ENCODE assay signal across 9 cellular contexts in the genomic region with DNA sequence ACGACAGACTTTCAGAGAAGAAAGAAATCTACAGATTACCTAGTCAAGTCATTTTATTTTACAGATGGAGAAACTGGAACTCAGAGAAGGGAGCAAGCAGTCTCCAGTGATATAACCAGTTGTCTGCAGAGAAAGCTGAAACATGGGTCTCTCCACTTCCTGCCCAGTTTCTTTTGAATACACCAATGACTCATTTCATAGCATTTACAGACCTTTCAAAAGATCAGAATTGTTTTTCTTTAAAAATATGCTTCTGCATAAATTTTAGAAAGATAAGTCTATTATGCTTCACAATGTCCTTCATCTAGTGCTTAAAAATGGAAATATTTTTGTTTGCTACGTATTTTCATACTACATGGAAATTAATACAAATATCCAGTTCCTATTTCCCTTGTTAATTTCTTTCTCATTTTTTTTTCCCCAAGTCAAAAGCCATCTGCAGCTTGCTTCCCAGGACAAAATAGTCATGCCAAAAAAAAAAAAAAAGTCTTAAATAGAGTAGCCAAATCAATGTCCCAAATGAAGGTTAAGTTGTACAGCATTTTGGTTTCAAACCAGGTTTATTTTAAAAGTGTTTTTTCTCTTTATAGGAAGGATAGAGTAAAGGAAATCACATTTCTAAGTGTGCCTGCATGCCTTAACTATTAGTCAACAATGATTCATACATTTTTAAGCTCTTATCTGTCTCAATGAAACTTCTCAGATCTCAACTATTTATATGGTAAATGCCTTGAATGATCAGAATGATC. TPM values are rescaled to one million over a fixed set of nuclear protein-coding genes. Genes with fewer than 3 reads are reported as not detected.
DNase-seq lines count a peak whose midpoint lies in the region; FAIRE-seq and TF ChIP-seq lines count a peak whose summit lies in the region.
"Had no signal": no experiment of that assay in that cellular context is flagged by ENCODE, and none has a peak within 500 bp of the region (broad histone marks: within the 10 kb centered on the region; RNA-seq: fewer than 3 reads in every experiment).

No MANE protein-coding gene starts in this region.

- H3K4me3 ChIP-seq in HFF-Myc (replicated peaks; ENCODE audit: low read depth, low read length) (no peak overlapping the region), MG63 (no peak overlapping the region), mammary epithelial cell (replicated peaks in 1 of 3; ENCODE audit: insufficient read depth in 1 of 3, low read depth in 2 of 3, low read length in 3 of 3) (peak overlapping the region in 2 of 3 experiments; percentile 12 to 24), muscle layer of duodenum (ENCODE audit: low read depth in 1 of 2, low read length in 2 of 2) (no peak overlapping the region)

- intact Hi-C loops in mammary epithelial cell (cut with micrococcal nuclease): loop anchor here (2.0 kb wide), 1 partner anchor 38 kb away; the partner anchor contains the start of gene ARHGAP18

- CTCF ChIA-PET in mammary epithelial cell (lab: Charles Lee; ENCODE audit: low non-redundant PET): interaction anchor here (0.6 to 0.7 kb wide), 2 partner anchors 99 to 172 kb away, joined by 5 to 6 read pairs; no protein-coding TSS in a partner anchor

- no peak overlapping the region for H2AFZ ChIP-seq in mammary epithelial cell (ENCODE audit: low read depth, low read length)

- H4K20me1 ChIP-seq in mammary epithelial cell (ENCODE audit: insufficient read depth, low read length): no peaks in the 10 kb centered on the region

- H3K27me3 ChIP-seq in MG63 (no peaks in the 10 kb centered on the region), mammary epithelial cell (ENCODE audit: insufficient read depth, low read length) (no peaks in the 10 kb centered on the region), muscle layer of duodenum (ENCODE audit: low read depth, low read length) (no peaks in the 10 kb centered on the region)

- dilution Hi-C loops in mammary epithelial cell (cut with HindIII; ENCODE audit: low sequenced_read_pairs): no loop called here

- DNase-seq in SIG-M5 treated with dmso at 0.1 percent for 504 hours (lab: John Stamatoyannopoulos, UW; ENCODE audit: unreplicated experiment): peak; percentile 7
- no peak for DNase-seq in SIG-M5 (lab: John Stamatoyannopoulos, UW)
- DNase-seq in HFF-Myc (ENCODE audit: extremely low read depth, low read depth): peak; percentile 78
- peak; percentile 18 for DNase-seq in MG63
- DNase-seq in mammary epithelial cell: peak; percentile 65
- DNase-seq in NCI-H1417 (lab: John Stamatoyannopoulos, UW): no peak
- DNase-seq in frontal cortex (ENCODE audit: low spot score in 2 of 2): no peak

- peaks cover 76% of the 10 kb centered on the region for H3K79me2 ChIP-seq in mammary epithelial cell (ENCODE audit: insufficient read depth, low read length)

- H3K4me1 ChIP-seq in mammary epithelial cell (ENCODE audit: insufficient read depth, low read length) (peaks cover 60% of the 10 kb centered on the region), muscle layer of duodenum (ENCODE audit: control insufficient read depth in 1 of 2, insufficient read depth in 2 of 2, low read length in 2 of 2) (peaks cover 0 to 11% of the 10 kb centered on the region in 2 donors)

- H3K36me3 ChIP-seq in MG63 (no peaks in the 10 kb centered on the region; the same call in none of the 2 replicates), mammary epithelial cell (ENCODE audit: insufficient read depth, low read length) (no peaks in the 10 kb centered on the region), muscle layer of duodenum (ENCODE audit: control insufficient read depth in 1 of 2, insufficient read depth in 2 of 2, low read length in 2 of 2) (no peaks in the 10 kb centered on the region)

- no peak for FAIRE-seq in frontal cortex (lab: Jason Lieb, UNC)
- FAIRE-seq: A204.1 had no signal

- H3K9ac ChIP-seq in mammary epithelial cell (ENCODE audit: insufficient read depth, low read length): peak overlapping the region; percentile 15

- TF ChIP-seq CTCF in HFF-Myc (IDR thresholded peaks at IDR 0.05; ENCODE audit: low read depth, low read length, missing control alignments) (no peak), mammary epithelial cell (conservative IDR thresholded peaks at IDR 0.05 in 1 of 2, IDR thresholded peaks at IDR 0.05 in 1 of 2; ENCODE audit: extremely low read depth in 1 of 2, insufficient read depth in 1 of 2, low read depth in 1 of 2, low read length in 2 of 2) (no peak)

- H3K9me3 ChIP-seq in MG63: no peaks in the 10 kb centered on the region
- H3K9me3 ChIP-seq in mammary epithelial cell (replicated peaks; ENCODE audit: insufficient read depth, low read length): no peaks in the 10 kb centered on the region
- H3K9me3 ChIP-seq in muscle layer of duodenum (ENCODE audit: control insufficient read depth in 1 of 2, low read length in 2 of 2): no peaks in the 10 kb centered on the region

- WGBS in mammary epithelial cell (ENCODE audit: low coverage, missing lambda C conversion rate): 4% methylated on average over 2 of the region's 2 CpGs

- BruUV-seq in mammary epithelial cell (replicated peaks; lab: Mats Ljungman, UMichigan): no TSS peak

- H3K27ac ChIP-seq in mammary epithelial cell (ENCODE audit: insufficient read depth, low read depth, low read length) (peak overlapping the region; percentile 83), muscle layer of duodenum (ENCODE audit: low read length) (peak overlapping the region; percentile 82)

- H3K4me2 ChIP-seq in mammary epithelial cell (ENCODE audit: insufficient read depth, low read depth, low read length): peak overlapping the region; percentile 72

- in situ Hi-C loops in mammary epithelial cell (cut with MboI; ENCODE audit: low sequenced_read_pairs in 2 of 2): no loop called here

RNA-seq across cellular contexts. Expression of gene ARHGAP18, which starts 36.9 kb away (rescaled TPM):
- total RNA-seq in MG63 (2014; rRNA removed; shearing (Covaris generic); ENCODE audit: low replicate concordance): 31.7 and 37.9 TPM in 2 replicates
- total RNA-seq in mammary epithelial cell (10 to 100 TPM; 20.8 to 28.5 TPM), frontal cortex (10.2 TPM)
- 14.9 TPM for polyA plus RNA-seq in mammary epithelial cell
- 17.2 TPM for polyA minus RNA-seq in mammary epithelial cell

Comparison
In these comparisons a context has a peak if more than half of its experiments do, and no peak if none do; other contexts are left out.
1. DNase-seq: peak in SIG-M5 treated with dmso at 0.1 percent for 504 hours (single experiment), HFF-Myc (single experiment), MG63 (single experiment) and mammary epithelial cell (single experiment); none in SIG-M5 (single experiment), NCI-H1417 (0 of 3) and frontal cortex (0 of 2).
2. H3K4me3 ChIP-seq: peak in mammary epithelial cell (2 of 3); none in HFF-Myc (single experiment), MG63 (single experiment) and muscle layer of duodenum (0 of 2).